In the genomic region with DNA sequence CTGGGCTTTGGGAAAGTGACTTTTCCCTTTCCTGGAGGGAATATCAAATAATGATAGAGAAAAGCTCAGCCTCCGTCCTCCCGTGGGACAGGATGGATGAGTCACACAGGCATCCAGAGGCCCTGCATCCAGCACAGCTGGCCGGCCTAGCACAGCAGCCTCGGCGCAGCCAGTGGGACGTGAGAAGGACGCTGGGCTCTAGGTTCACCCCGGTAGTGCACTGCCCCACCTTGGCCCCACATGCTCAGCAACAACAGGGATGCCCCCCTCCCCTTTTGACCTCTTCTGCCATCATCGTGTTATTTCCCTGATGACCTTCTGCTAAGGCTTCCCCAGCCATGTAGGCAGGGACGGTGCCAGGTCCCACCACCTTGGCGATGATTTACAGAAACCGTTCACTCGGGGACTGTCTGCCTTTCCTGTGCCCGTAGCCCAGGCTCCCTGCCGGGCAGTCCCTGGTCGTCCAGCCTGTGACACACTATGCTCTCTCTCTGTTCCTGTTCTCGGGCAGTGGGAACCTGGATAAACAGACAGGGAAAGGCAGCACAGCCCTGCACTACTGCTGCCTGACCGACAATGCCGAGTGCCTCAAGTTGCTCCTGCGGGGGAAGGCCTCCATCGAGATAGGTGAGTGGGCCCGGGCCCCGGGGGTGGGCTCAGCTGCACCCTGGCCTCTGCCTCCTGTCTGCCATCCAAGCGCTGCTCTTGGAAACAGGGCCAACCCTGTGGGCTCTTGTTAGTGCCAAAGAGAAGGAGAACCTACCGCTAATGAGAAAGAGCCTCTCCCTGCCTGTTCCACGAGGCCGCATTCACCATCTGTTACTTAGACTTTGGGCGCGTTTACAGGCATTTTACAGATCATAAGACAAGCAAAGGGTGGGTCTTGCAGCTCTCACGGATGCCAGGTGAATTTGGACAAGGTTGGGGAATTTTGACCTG, we compare ENCODE assay signal across 9 cellular contexts. TPM values are rescaled to one million over a fixed set of nuclear protein-coding genes. Genes with fewer than 3 reads are reported as not detected.
DNase-seq lines count a peak whose midpoint lies in the region; ATAC-seq and TF ChIP-seq lines count a peak whose summit lies in the region.
"Had no signal": no experiment of that assay in that cellular context is flagged by ENCODE, and none has a peak within 500 bp of the region (broad histone marks: within the 10 kb centered on the region; RNA-seq: fewer than 3 reads in every experiment).

No MANE protein-coding gene starts in this region.

- H2BK5ac ChIP-seq in mesendoderm (ENCODE audit: low read length), result no peak overlapping the region

- H3K27me3 ChIP-seq in AG04450 (ENCODE audit: control insufficient read depth, insufficient read depth, low read length), result no peaks in the 10 kb centered on the region
- H3K27me3 ChIP-seq in dorsolateral prefrontal cortex, result no peaks in the 10 kb centered on the region
- H3K27me3 ChIP-seq in mesendoderm (ENCODE audit: insufficient read depth, low read length, poor library complexity), result no peaks in the 10 kb centered on the region

- DNase-seq in AG04450 (ENCODE audit: low read depth, low spot score) (peak; percentile 61), NCI-H446 treated with DMSO at 0.1 percent for 48 hours (lab: John Stamatoyannopoulos, UW) (peak; percentile 86), dorsolateral prefrontal cortex (peak in 2 of 10 donors; percentile 38 to 72), mesendoderm (peak; percentile 55)
- DNase-seq in stimulated activated CD4-positive, alpha-beta T cell treated with anti-CD3 and anti-CD28 coated beads, Interleukin-4, amount 100 ng/mL, for 4 hours, result no peak

- H3K4me3 ChIP-seq in AG04450 (ENCODE audit: low read depth, low read length), result no peak overlapping the region
- no peak overlapping the region for H3K4me3 ChIP-seq in dorsolateral prefrontal cortex
- no peak overlapping the region for H3K4me3 ChIP-seq in mesendoderm (ENCODE audit: low read length)

- no peaks in the 10 kb centered on the region for H3K79me1 ChIP-seq in mesendoderm (ENCODE audit: low read length)

- H3K4ac ChIP-seq in mesendoderm (ENCODE audit: low read depth, low read length), result no peak overlapping the region

- no peak overlapping the region for H4K5ac ChIP-seq in mesendoderm (ENCODE audit: low read length)

- H4K8ac ChIP-seq in mesendoderm (ENCODE audit: low read depth, low read length), result no peak overlapping the region

- WGBS in mesendoderm (ENCODE audit: extremely low coverage, insufficient coverage, low lambda C conversion rate), result no CpG with 5 or more reads among the region's 30 CpGs

- no peaks in the 10 kb centered on the region for H3K79me2 ChIP-seq in mesendoderm (ENCODE audit: control insufficient read depth, insufficient read depth, low read length)

- intact Hi-C loops in dorsolateral prefrontal cortex (cut with DNase I), result no loop called here

- H3K23ac ChIP-seq in mesendoderm (ENCODE audit: low read length), result no peak overlapping the region

- no peaks in the 10 kb centered on the region for H3K4me1 ChIP-seq in mesendoderm (ENCODE audit: control insufficient read depth, low read depth, low read length)

- CTCF ChIA-PET in AG04450 (lab: Charles Lee), result interaction anchor here (1.0 to 1.2 kb wide), 2 partner anchors 15 to 115 kb away, joined by 3 to 4 read pairs; no protein-coding TSS in a partner anchor

- H3K27ac ChIP-seq in AG04450 (ENCODE audit: low read depth, low read length) (peak overlapping the region; percentile 62), dorsolateral prefrontal cortex (peak overlapping the region in 42 of 59 donors; percentile 9 to 77 (median 52)), mesendoderm (ENCODE audit: low read depth, low read length) (no peak overlapping the region)
- H3K27ac ChIP-seq: C4-2B had no signal

- H3K9me3 ChIP-seq in AG04450 (ENCODE audit: control insufficient read depth, insufficient read depth, low read length), result no peaks in the 10 kb centered on the region

- H2BK15ac ChIP-seq in mesendoderm (replicated peaks; ENCODE audit: low read depth), result no peak overlapping the region

- no peak overlapping the region for H3K18ac ChIP-seq in mesendoderm (ENCODE audit: low read length)

- no peak overlapping the region for H2AK5ac ChIP-seq in mesendoderm (ENCODE audit: low read length)

- no peak overlapping the region for H2BK120ac ChIP-seq in mesendoderm (ENCODE audit: low read depth, low read length)

- ATAC-seq in HG03139 (IDR thresholded peaks at IDR 0.05; ENCODE audit: unreplicated experiment) (no peak), HG02642 (IDR thresholded peaks at IDR 0.05; ENCODE audit: poor library complexity, unreplicated experiment) (no peak), GM21390 (IDR thresholded peaks at IDR 0.05; ENCODE audit: unreplicated experiment) (no peak)

- TF ChIP-seq CTCF in AG04450 (IDR thresholded peaks at IDR 0.05; ENCODE audit: low read depth, low read length) (peak; percentile 7; the same call in 1 of the 2 replicates), dorsolateral prefrontal cortex (IDR thresholded peaks at IDR 0.05 in 54 of 56, conservative IDR thresholded peaks at IDR 0.05 in 2 of 56; ENCODE audit: low read depth in 1 of 56, partially characterized antibody in 56 of 56) (no peak)

- no peak overlapping the region for H3K4me2 ChIP-seq in mesendoderm (ENCODE audit: low read length)

- H3K9ac ChIP-seq in mesendoderm (ENCODE audit: low read length), result no peak overlapping the region

- no peak overlapping the region for H3K56ac ChIP-seq in mesendoderm (ENCODE audit: low read length)

- peaks cover 2% of the 10 kb centered on the region for H3K36me3 ChIP-seq in mesendoderm (ENCODE audit: control insufficient read depth, insufficient read depth, low read length)

- POLR2A ChIA-PET in AG04450 (lab: Yijun Ruan, JAX), result no interaction called here

RNA-seq across cellular contexts. Expression of gene ITGB1BP1, which starts 44.6 kb away (rescaled TPM):
- 167 and 212 TPM in 2 replicates for polyA plus RNA-seq in AG04450 (2011; rRNA removed)
- 37.6 and 38.3 TPM in 2 replicates for polyA minus RNA-seq in AG04450 (2011; rRNA and poly(A)+ RNA removed)
- total RNA-seq in dorsolateral prefrontal cortex, result 100 to 1,000 TPM in 116 of 120 experiments, 10 to 100 TPM in 4; 75.1 to 226 (median 141) TPM
- polyA plus RNA-seq in mesendoderm (2013, experiment 1 of 2), result 52.6 TPM
- 52.3 TPM for polyA plus RNA-seq in mesendoderm (2013, experiment 2 of 2)

RNA-seq across cellular contexts. Expression of gene CPSF3, which starts 44.8 kb away (rescaled TPM):
- 40.2 and 48.6 TPM in 2 replicates for polyA plus RNA-seq in AG04450 (2011; rRNA removed)
- 31.8 and 45.7 TPM in 2 replicates for polyA minus RNA-seq in AG04450 (2011; rRNA and poly(A)+ RNA removed)
- total RNA-seq in dorsolateral prefrontal cortex, result 10 to 100 TPM; 11.9 to 33.6 (median 22.9) TPM
- polyA plus RNA-seq in mesendoderm (2013, experiment 1 of 2), result 63.6 TPM
- 63.9 TPM for polyA plus RNA-seq in mesendoderm (2013, experiment 2 of 2)

Comparison
In these comparisons a context has a peak if more than half of its experiments do, and no peak if none do; other contexts are left out.
1. DNase-seq: peak in AG04450 (single experiment), NCI-H446 treated with DMSO at 0.1 percent for 48 hours (single experiment) and mesendoderm (single experiment); none in stimulated activated CD4-positive, alpha-beta T cell treated with anti-CD3 and anti-CD28 coated beads, Interleukin-4, amount 100 ng/mL, for 4 hours (0 of 2).